ENCODE assay signal across 25 cellular contexts in genomic region chr6:43442935-43443334, GRCh38.
"Had no signal": no experiment of that assay in that cellular context is flagged by ENCODE, and none has a peak within 500 bp of the region (broad histone marks: within the 10 kb centered on the region; RNA-seq: fewer than 3 reads in every experiment).

No MANE protein-coding gene starts in this region.

- H3K27ac Mint-ChIP-seq: activated CD8-positive, alpha-beta T cell treated with anti-CD3 and anti-CD28 coated beads for 36 hours; activated naive CD8-positive, alpha-beta T cell treated with anti-CD3 and anti-CD28 coated beads, Interleukin-2, amount 10 ng/mL, durations not matched to agents 7 days and 5 days; activated T-cell treated with anti-CD3 and anti-CD28 coated beads, Interleukin-2, amount 50 U/mL, for 72 hours; T-helper 1 cell treated with Interleukin-12 subunit alpha and Interleukin-12 subunit beta and Interleukin-4 antibody, amounts not matched to agents 30 μg/mL and 1 μg/mL, for 36 hours had no signal

- H3K4me3 ChIP-seq: adrenal gland, breast epithelium, MG63, SJSA1 had no signal

- DNase-seq: activated CD4-positive, alpha-beta T cell treated with anti-CD3 and anti-CD28 coated beads, Interleukin-2, amount 50 U/mL, for 1 hour; activated CD4-positive, CD25-positive, alpha-beta regulatory T cell; activated CD8-positive, alpha-beta memory T cell treated with anti-CD3 and anti-CD28 coated beads, Interleukin-2, amount 50 U/mL, for 4 hours; activated CD8-positive, alpha-beta T cell treated with anti-CD3 and anti-CD28 coated beads for 36 hours; activated naive CD4-positive, alpha-beta T cell treated with anti-CD3 and anti-CD28 coated beads, Interleukin-2, amount 50 U/mL, for 16 hours; activated naive CD8-positive, alpha-beta T cell treated with anti-CD3 and anti-CD28 coated beads, Interleukin-2, amount 10 ng/mL, durations not matched to agents 7 days and 5 days; activated T-cell treated with anti-CD3 and anti-CD28 coated beads, Interleukin-2, amount 50 U/mL, for 72 hours; adrenal gland; anterior cingulate cortex; caudate nucleus; MG63; MV-4-11; NCI-H1092 treated with DMSO at 0.1 percent for 48 hours; NCI-H1436; NCI-H187 treated with DMSO at 0.1 percent for 48 hours; NCI-H2081 treated with DMSO at 0.1 percent for 48 hours; NCI-H446; NCI-H524; SHP77; T-helper 9 cell had no signal

- FAIRE-seq: RCC 7860 had no signal

- H3K9me3 ChIP-seq: adrenal gland, breast epithelium, MG63, SJSA1 had no signal

- H3K4me3 Mint-ChIP-seq: activated CD8-positive, alpha-beta T cell treated with anti-CD3 and anti-CD28 coated beads for 36 hours; activated naive CD8-positive, alpha-beta T cell treated with anti-CD3 and anti-CD28 coated beads, Interleukin-2, amount 10 ng/mL, durations not matched to agents 7 days and 5 days; activated T-cell treated with anti-CD3 and anti-CD28 coated beads, Interleukin-2, amount 50 U/mL, for 72 hours; T-helper 1 cell treated with Interleukin-12 subunit alpha and Interleukin-12 subunit beta and Interleukin-4 antibody, amounts not matched to agents 30 μg/mL and 1 μg/mL, for 36 hours had no signal

- H3K4me1 Mint-ChIP-seq: activated naive CD8-positive, alpha-beta T cell treated with anti-CD3 and anti-CD28 coated beads, Interleukin-2, amount 10 ng/mL, durations not matched to agents 7 days and 5 days had no signal

- ATAC-seq: activated CD8-positive, alpha-beta T cell treated with anti-CD3 and anti-CD28 coated beads for 36 hours; activated T-cell treated with anti-CD3 and anti-CD28 coated beads, Interleukin-2, amount 50 U/mL, for 72 hours; SK-N-SH treated with all-trans-retinoic acid at 6 μM for 48 hours had no signal

- H3K9me3 Mint-ChIP-seq: activated CD8-positive, alpha-beta T cell treated with anti-CD3 and anti-CD28 coated beads for 36 hours; activated naive CD8-positive, alpha-beta T cell treated with anti-CD3 and anti-CD28 coated beads, Interleukin-2, amount 10 ng/mL, durations not matched to agents 7 days and 5 days; activated T-cell treated with anti-CD3 and anti-CD28 coated beads, Interleukin-2, amount 50 U/mL, for 72 hours; T-helper 1 cell treated with Interleukin-12 subunit alpha and Interleukin-12 subunit beta and Interleukin-4 antibody, amounts not matched to agents 30 μg/mL and 1 μg/mL, for 36 hours had no signal

- H3K36me3 ChIP-seq: breast epithelium, MG63 had no signal

- H3K27ac ChIP-seq: adrenal gland, breast epithelium, SJSA1 had no signal

- H3K4me1 ChIP-seq: SJSA1 had no signal

- H3K27me3 Mint-ChIP-seq: activated CD8-positive, alpha-beta T cell treated with anti-CD3 and anti-CD28 coated beads for 36 hours; activated naive CD8-positive, alpha-beta T cell treated with anti-CD3 and anti-CD28 coated beads, Interleukin-2, amount 10 ng/mL, durations not matched to agents 7 days and 5 days had no signal

- H3K27me3 ChIP-seq: adrenal gland, breast epithelium, MG63, SJSA1 had no signal
